In the genomic region with DNA sequence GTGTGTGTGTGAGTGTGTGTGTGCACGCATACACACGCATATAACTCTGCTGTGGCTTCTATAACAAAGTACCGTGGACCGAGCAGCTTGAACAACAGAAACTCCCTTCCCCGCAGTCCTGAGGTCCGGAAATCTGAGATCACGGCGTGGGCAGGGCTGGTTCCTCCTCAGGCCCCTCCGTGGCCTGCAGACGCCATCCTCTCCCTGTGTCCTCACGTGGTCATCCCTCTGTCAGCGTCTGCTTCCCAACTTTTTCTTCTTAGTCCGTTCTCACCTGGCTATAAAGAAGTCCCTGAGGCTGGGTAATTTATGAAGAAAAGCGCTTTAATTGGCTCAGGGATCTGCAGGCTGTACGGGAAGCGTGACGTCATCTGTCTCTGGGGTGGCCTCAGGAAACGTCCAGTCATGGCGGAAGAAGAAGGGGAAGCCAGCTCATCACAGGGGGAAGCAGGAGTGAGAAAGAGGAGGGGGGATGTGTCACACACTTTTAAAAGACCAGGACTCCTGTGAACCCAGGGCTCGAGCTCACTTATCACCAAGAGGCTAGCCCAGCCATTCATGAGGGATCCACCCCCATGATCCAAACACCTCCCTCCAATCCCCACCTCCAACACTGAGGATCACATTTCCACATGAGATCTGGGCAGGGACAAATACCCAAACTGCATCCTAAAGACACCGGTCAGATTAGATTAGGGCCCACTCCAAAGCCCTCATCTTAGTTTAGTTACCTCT, we compare ENCODE assay signal across 1 cellular context.
TF ChIP-seq lines count a peak whose summit lies in the region.

No MANE protein-coding gene starts in this region.

TF ChIP-seq in GM12878, 131 proteins besides CTCF, POLR2A, EP300 and RAD21 (continued from another document):
- no peak for TF ChIP-seq ZBTB40 (IDR thresholded peaks at IDR 0.05; ENCODE audit: borderline replicate concordance)
- TF ChIP-seq SIN3A (IDR thresholded peaks at IDR 0.05; ENCODE audit: low read depth, low read length), result 0 out of 2 replicates have a peak, but pooled peaks have one; percentile 14
- TF ChIP-seq, protein P1, sequence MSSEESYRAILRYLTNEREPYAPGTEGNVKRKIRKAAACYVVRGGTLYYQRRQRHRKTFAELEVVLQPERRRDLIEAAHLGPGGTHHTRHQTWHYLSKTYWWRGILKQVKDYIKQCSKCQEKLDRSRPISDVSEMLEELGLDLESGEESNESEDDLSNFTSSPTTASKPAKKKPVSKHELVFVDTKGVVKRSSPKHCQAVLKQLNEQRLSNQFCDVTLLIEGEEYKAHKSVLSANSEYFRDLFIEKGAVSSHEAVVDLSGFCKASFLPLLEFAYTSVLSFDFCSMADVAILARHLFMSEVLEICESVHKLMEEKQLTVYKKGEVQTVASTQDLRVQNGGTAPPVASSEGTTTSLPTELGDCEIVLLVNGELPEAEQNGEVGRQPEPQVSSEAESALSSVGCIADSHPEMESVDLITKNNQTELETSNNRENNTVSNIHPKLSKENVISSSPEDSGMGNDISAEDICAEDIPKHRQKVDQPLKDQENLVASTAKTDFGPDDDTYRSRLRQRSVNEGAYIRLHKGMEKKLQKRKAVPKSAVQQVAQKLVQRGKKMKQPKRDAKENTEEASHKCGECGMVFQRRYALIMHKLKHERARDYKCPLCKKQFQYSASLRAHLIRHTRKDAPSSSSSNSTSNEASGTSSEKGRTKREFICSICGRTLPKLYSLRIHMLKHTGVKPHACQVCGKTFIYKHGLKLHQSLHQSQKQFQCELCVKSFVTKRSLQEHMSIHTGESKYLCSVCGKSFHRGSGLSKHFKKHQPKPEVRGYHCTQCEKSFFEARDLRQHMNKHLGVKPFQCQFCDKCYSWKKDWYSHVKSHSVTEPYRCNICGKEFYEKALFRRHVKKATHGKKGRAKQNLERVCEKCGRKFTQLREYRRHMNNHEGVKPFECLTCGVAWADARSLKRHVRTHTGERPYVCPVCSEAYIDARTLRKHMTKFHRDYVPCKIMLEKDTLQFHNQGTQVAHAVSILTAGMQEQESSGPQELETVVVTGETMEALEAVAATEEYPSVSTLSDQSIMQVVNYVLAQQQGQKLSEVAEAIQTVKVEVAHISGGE (CRISPR knock-in tag; IDR thresholded peaks at IDR 0.05), result no peak
